ENCODE assay signal across 9 cellular contexts in the genomic region with DNA sequence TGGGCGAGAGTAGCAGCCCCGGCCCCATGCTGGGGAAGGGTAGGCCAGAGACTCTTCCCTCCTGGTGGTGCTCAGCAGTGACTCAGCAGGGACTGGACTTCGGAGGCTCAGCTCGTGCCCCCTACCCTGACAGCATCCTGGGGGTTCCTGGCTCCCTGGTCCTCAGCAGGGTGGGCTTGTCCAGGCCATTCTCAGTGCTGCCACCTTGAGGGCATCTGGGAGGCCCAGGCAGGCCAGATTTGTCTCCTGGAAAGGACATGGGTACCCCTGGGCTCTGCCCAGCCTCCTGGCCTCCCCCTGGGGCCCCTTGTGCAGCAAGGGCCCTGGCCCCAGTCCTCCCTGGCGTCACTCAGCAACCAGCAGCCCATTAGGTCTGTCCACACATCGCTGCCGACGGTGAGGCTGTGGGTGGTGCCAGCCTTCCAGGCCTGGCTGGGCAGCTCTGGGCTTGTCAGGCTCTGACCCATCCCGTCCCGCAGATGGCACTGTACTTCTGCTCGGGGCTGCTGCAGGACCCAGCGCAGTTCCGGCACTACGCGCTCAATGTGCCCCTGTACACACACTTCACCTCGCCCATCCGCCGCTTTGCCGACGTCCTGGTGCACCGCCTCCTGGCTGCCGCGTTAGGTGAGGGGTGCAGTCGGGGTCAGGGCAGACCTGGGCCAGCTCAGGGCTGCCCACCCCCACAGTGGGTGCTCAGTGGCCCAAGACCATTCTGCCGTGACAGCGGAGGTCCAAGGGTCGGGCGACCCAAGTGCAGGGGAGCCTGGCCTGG. TPM values are rescaled to one million over a fixed set of nuclear protein-coding genes. Genes with fewer than 3 reads are reported as not detected.
DNase-seq lines count a peak whose midpoint lies in the region; ATAC-seq, FAIRE-seq and TF ChIP-seq lines count a peak whose summit lies in the region.
"Had no signal": no experiment of that assay in that cellular context is flagged by ENCODE, and none has a peak within 500 bp of the region (broad histone marks: within the 10 kb centered on the region; RNA-seq: fewer than 3 reads in every experiment).

No MANE protein-coding gene starts in this region.

- H3K9me1 ChIP-seq in IMR-90 (ENCODE audit: insufficient read depth, low read length) = no peaks in the 10 kb centered on the region

- H2AFZ ChIP-seq in IMR-90 (replicated peaks; ENCODE audit: low read length, poor library complexity) = no peak overlapping the region
- H2AFZ ChIP-seq in GM23248 = no peak overlapping the region

- H2BK15ac ChIP-seq in IMR-90 (ENCODE audit: low read depth, low read length) = no peak overlapping the region

- H3K27ac Mint-ChIP-seq in nephron = no peak overlapping the region

- H4K5ac ChIP-seq in IMR-90 (ENCODE audit: low read depth, low read length) = no peak overlapping the region

- H3K4me3 ChIP-seq in IMR-90 (ENCODE audit: insufficient read depth, low read depth, low read length) = no peak overlapping the region
- H3K4me3 ChIP-seq in GM23248 = no peak overlapping the region
- H3K4me3 ChIP-seq: SK-N-MC had no signal

- H3K27me3 ChIP-seq in IMR-90 (ENCODE audit: control insufficient read depth, insufficient read depth, low read length) (no peaks in the 10 kb centered on the region), GM23248 (replicated peaks; ENCODE audit: insufficient read depth) (no peaks in the 10 kb centered on the region)

- no peaks in the 10 kb centered on the region for H3K36me3 Mint-ChIP-seq in nephron (ENCODE audit: low read depth)

- H3K56ac ChIP-seq in IMR-90 (ENCODE audit: extremely low read depth, insufficient read depth, low read length) = no peak overlapping the region

- H3K4me3 Mint-ChIP-seq in nephron = no peak overlapping the region

- no peak overlapping the region for H3K9ac ChIP-seq in IMR-90 (ENCODE audit: low read depth, low read length)
- no peak overlapping the region for H3K9ac ChIP-seq in GM23248

- CTCF ChIA-PET in IMR-90 (lab: Yijun Ruan, JAX) = no interaction called here

- no peak overlapping the region for H3K23ac ChIP-seq in IMR-90 (ENCODE audit: low read depth, low read length)

- no peaks in the 10 kb centered on the region for H3K79me1 ChIP-seq in IMR-90 (ENCODE audit: low read depth in 1 of 2, low read length in 2 of 2)

- H3K9me3 Mint-ChIP-seq in nephron = no peaks in the 10 kb centered on the region

- DNase-seq in ELR (ENCODE audit: low read depth) (peak; percentile 33), IMR-90 (no peak), dermis blood vessel endothelial cell (peak; percentile 51), urothelium cell line (ENCODE audit: low spot score) (no peak), OCI-M1 (lab: John Stamatoyannopoulos, UW) (no peak), GM23248 (no peak)

- no peaks in the 10 kb centered on the region for H3K79me2 ChIP-seq in GM23248 (ENCODE audit: insufficient read depth)

- intact Hi-C loops in IMR-90 (cut with micrococcal nuclease) = no loop called here

- no peaks in the 10 kb centered on the region for H3K9me2 ChIP-seq in GM23248 (ENCODE audit: insufficient read depth)

- no peak for FAIRE-seq in urothelium cell line (lab: Jason Lieb, UNC)

- no TSS peak for BruUV-seq in IMR-90 (replicated peaks; lab: Mats Ljungman, UMichigan)

- H3K4ac ChIP-seq in IMR-90 (ENCODE audit: low read depth, low read length) = no peak overlapping the region

- H3K27me3 Mint-ChIP-seq in nephron (ENCODE audit: low read depth) = peaks cover 3% of the 10 kb centered on the region

- no peak overlapping the region for H2BK120ac ChIP-seq in IMR-90 (ENCODE audit: low read depth, low read length)

- no peak overlapping the region for H2AK5ac ChIP-seq in IMR-90 (ENCODE audit: low read depth, low read length)

- POLR2A ChIA-PET in IMR-90 (lab: Charles Lee; ENCODE audit: unreplicated experiment) = no interaction called here

- H4K20me1 ChIP-seq in IMR-90 (ENCODE audit: insufficient read depth, low read length) (no peaks in the 10 kb centered on the region; the same call in 1 of the 2 replicates), GM23248 (ENCODE audit: insufficient read depth) (no peaks in the 10 kb centered on the region)

- no peaks in the 10 kb centered on the region for H3K36me3 ChIP-seq in IMR-90 (ENCODE audit: control insufficient read depth, insufficient read depth, low read length)
- no peaks in the 10 kb centered on the region for H3K36me3 ChIP-seq in GM23248 (ENCODE audit: low read depth)

- 0 out of 2 replicates have a peak, but pooled peaks have one; percentile 36 for ATAC-seq in IMR-90 (ENCODE audit: low read depth)
- ATAC-seq in HG03097 (IDR thresholded peaks at IDR 0.05; ENCODE audit: low FRiP score, unreplicated experiment) = no peak

- H3K9me3 ChIP-seq in IMR-90 (ENCODE audit: control insufficient read depth, insufficient read depth, low read length) (no peaks in the 10 kb centered on the region), GM23248 (ENCODE audit: low read depth) (no peaks in the 10 kb centered on the region)

- in situ Hi-C loops in IMR-90 (cut with MboI; ENCODE audit: low sequenced_read_pairs) = no loop called here
- in situ Hi-C loops in GM23248 (cut with MboI) = no loop called here

- H3K4me1 Mint-ChIP-seq in nephron = no peaks in the 10 kb centered on the region

- no peak overlapping the region for H2BK20ac ChIP-seq in IMR-90 (ENCODE audit: low read depth, low read length)

- H4K8ac ChIP-seq in IMR-90 (ENCODE audit: low read depth in 2 of 2, low read length in 2 of 2) = no peak overlapping the region

- H3K27ac ChIP-seq in IMR-90 (ENCODE audit: insufficient read depth, low read length) = no peak overlapping the region
- H3K27ac ChIP-seq in GM23248 = no peak overlapping the region
- H3K27ac ChIP-seq: SK-N-MC had no signal

- H3F3A ChIP-seq in GM23248 (ENCODE audit: insufficient read depth) = no peaks in the 10 kb centered on the region

- TF ChIP-seq RAD21 in IMR-90 (IDR thresholded peaks at IDR 0.05; ENCODE audit: low read length) = no peak

- no peak overlapping the region for H2BK5ac ChIP-seq in IMR-90 (ENCODE audit: low read depth, low read length, poor library complexity, severe bottlenecking)

- no peak for TF ChIP-seq POLR2A in IMR-90 (IDR thresholded peaks at IDR 0.05; ENCODE audit: low read depth, low read length)

- no peaks in the 10 kb centered on the region for H3K4me1 ChIP-seq in IMR-90 (ENCODE audit: control insufficient read depth, insufficient read depth, low read length)
- H3K4me1 ChIP-seq in GM23248 (ENCODE audit: insufficient read depth) = no peaks in the 10 kb centered on the region

- no peak overlapping the region for H3K14ac ChIP-seq in IMR-90 (replicated peaks; ENCODE audit: low read depth, low read length)

- peak overlapping the region; percentile 72 for H2AK9ac ChIP-seq in IMR-90 (replicated peaks; ENCODE audit: low read depth, low read length, poor library complexity)

- WGBS in IMR-90 (ENCODE audit: extremely low coverage in 2 of 2, insufficient read length in 1 of 2), 2 experiments = 94% methylated on average over 16 of the region's 28 CpGs; no CpG with 5 or more reads in 1 of the 2 experiments
- 92 to 95% methylated on average over 24 to 28 of the region's 28 CpGs for WGBS in GM23248 (ENCODE audit: low coverage in 1 of 2, low lambda C conversion rate in 2 of 2, missing lambda C conversion rate in 2 of 2), 2 experiments

- no peak overlapping the region for H4K91ac ChIP-seq in IMR-90 (ENCODE audit: insufficient read depth, low read depth, low read length)

- TF ChIP-seq CTCF in IMR-90 (conservative IDR thresholded peaks at IDR 0.05; ENCODE audit: low read depth, low read length) (peak; percentile 38; the same call in 1 of the 2 replicates), nephron (IDR thresholded peaks at IDR 0.05; ENCODE audit: unreplicated experiment in 3 of 3) (peak; percentile 26 to 35 (median 27))

- H3K4me2 ChIP-seq in IMR-90 (ENCODE audit: low read depth, low read length) (no peak overlapping the region), GM23248 (ENCODE audit: unreplicated experiment) (no peak overlapping the region)

- dilution Hi-C loops in IMR-90 (cut with HindIII; ENCODE audit: low sequenced_read_pairs, unreplicated experiment) = no loop called here

- H3K18ac ChIP-seq in IMR-90 (ENCODE audit: low read depth, low read length) = no peak overlapping the region

TF ChIP-seq in IMR-90, 13 proteins besides CTCF, POLR2A, EP300 and RAD21:
- TF ChIP-seq FOS (IDR thresholded peaks at IDR 0.05; ENCODE audit: low read depth, low read length) (no peak), MAFK (IDR thresholded peaks at IDR 0.05; ENCODE audit: low read depth, low read length) (no peak), CEBPB (IDR thresholded peaks at IDR 0.05; ENCODE audit: low read depth, low read length) (no peak), RFX5 (IDR thresholded peaks at IDR 0.05; ENCODE audit: low read depth, low read length) (no peak), SMC3 (IDR thresholded peaks at IDR 0.05; ENCODE audit: low read depth, low read length) (no peak), BHLHE40 (IDR thresholded peaks at IDR 0.05; ENCODE audit: low read depth, low read length) (no peak), CHD1 (IDR thresholded peaks at IDR 0.05; ENCODE audit: low read depth, low read length) (no peak), MXI1 (IDR thresholded peaks at IDR 0.05; ENCODE audit: borderline replicate concordance, low read depth, low read length) (no peak), MAZ (IDR thresholded peaks at IDR 0.05; ENCODE audit: borderline replicate concordance, low read depth, low read length) (no peak), NFE2L2 (IDR thresholded peaks at IDR 0.05; ENCODE audit: low read depth, low read length) (no peak), RCOR1 (IDR thresholded peaks at IDR 0.05; ENCODE audit: insufficient replicate concordance, low read length) (no peak)
- TF ChIP-seq, protein P1, sequence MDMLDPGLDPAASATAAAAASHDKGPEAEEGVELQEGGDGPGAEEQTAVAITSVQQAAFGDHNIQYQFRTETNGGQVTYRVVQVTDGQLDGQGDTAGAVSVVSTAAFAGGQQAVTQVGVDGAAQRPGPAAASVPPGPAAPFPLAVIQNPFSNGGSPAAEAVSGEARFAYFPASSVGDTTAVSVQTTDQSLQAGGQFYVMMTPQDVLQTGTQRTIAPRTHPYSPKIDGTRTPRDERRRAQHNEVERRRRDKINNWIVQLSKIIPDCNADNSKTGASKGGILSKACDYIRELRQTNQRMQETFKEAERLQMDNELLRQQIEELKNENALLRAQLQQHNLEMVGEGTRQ (IDR thresholded peaks at IDR 0.05; ENCODE audit: low read depth, low read length) = no peak

RNA-seq across cellular contexts. Expression of a gene that starts 45.0 kb away (rescaled TPM):
- total RNA-seq in IMR-90 (2012; rRNA removed) (not detected in 2 replicates), dermis blood vessel endothelial cell (not detected in 2 replicates)
- polyA plus RNA-seq in IMR-90 (2012; rRNA removed) (not detected in 2 replicates), GM23248 (2016; fragmentation: Nextera tagmentation; extraction: Ambion mirVana) (not detected in 2 replicates)
- polyA plus RNA-seq in IMR-90 (2012; cell fraction: cytosol; rRNA removed) = not detected in 2 replicates
- polyA plus RNA-seq in IMR-90 (2012; cell fraction: nucleus; rRNA removed; ENCODE audit: low replicate concordance) = not detected in 2 replicates
- total RNA-seq in GM23248 (2014; rRNA removed; shearing (Covaris generic)) = not detected in 2 replicates

Comparison
In these comparisons a context has a peak if more than half of its experiments do, and no peak if none do; other contexts are left out.
1. DNase-seq: peak in ELR (single experiment) and dermis blood vessel endothelial cell (single experiment); none in IMR-90 (single experiment), urothelium cell line (single experiment), OCI-M1 (single experiment) and GM23248 (single experiment).